In the genomic region with DNA sequence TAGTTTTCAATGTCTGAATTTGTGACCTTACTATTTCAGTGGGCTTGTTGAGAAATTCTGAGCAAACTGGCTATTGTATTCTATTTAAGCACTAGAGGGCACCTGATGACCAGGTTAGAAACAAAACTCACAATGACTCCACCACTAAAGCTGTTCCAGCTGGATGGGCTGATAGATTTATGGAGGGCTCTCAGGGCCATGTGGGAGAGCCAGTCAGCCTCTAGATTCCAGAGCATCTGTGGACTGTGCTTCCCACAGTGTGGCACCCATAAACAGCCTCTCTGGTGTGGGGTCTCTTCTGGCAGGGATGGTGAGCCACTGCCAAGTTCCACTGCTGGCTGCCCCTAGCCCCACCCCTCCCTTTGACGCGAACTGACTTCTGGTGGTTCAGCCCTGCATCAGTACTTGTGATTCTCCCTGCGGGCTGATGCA, we compare ENCODE assay signal across 1 cellular context.
TF ChIP-seq lines count a peak whose summit lies in the region.

No MANE protein-coding gene starts in this region.

TF ChIP-seq in GM12878, 131 proteins besides CTCF, POLR2A, EP300 and RAD21 (continued from another document):
- TF ChIP-seq, protein P1, sequence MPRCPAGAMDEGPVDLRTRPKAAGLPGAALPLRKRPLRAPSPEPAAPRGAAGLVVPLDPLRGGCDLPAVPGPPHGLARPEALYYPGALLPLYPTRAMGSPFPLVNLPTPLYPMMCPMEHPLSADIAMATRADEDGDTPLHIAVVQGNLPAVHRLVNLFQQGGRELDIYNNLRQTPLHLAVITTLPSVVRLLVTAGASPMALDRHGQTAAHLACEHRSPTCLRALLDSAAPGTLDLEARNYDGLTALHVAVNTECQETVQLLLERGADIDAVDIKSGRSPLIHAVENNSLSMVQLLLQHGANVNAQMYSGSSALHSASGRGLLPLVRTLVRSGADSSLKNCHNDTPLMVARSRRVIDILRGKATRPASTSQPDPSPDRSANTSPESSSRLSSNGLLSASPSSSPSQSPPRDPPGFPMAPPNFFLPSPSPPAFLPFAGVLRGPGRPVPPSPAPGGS (IDR thresholded peaks at IDR 0.05; ENCODE audit: borderline replicate concordance, insufficient read depth, low read depth, low read length, poor library complexity, severe bottlenecking) = no peak
- TF ChIP-seq SPI1 (IDR thresholded peaks at IDR 0.05; ENCODE audit: borderline replicate concordance, insufficient read depth, low read depth, low read length) (no peak), SMAD1 (IDR thresholded peaks at IDR 0.05; ENCODE audit: low read depth, partially characterized antibody) (no peak)
